Comparison of ENCODE assay signal across 9 cellular contexts in the genomic region with DNA sequence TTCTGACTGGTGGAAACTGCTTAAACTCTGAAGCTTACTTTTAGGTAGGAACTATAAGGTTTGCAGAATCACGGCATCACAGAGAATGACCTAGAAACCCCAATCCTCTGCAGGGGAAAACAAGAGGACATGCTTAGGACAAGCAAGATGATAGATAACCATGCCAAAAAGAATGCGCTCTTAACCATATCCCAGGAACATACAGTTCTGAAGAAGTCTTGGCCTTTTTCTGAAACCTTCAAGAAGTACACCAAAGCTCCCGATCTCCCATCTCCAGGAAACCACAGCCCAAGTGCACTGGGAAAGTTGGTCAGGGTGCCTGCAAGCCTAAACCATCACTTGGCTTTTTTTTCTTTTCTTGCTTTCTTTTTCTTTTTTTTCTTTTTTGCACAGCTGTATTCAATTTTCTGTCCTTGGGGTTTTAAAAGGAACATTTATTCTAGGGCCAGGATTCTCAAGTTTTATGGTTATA. TPM values are rescaled to one million over a fixed set of nuclear protein-coding genes. Genes with fewer than 3 reads are reported as not detected.
DNase-seq lines count a peak whose midpoint lies in the region; ATAC-seq and TF ChIP-seq lines count a peak whose summit lies in the region.
"Had no signal": no experiment of that assay in that cellular context is flagged by ENCODE, and none has a peak within 500 bp of the region (broad histone marks: within the 10 kb centered on the region; RNA-seq: fewer than 3 reads in every experiment).

No MANE protein-coding gene starts in this region.

- no peaks in the 10 kb centered on the region for H3K79me1 ChIP-seq in H9 (ENCODE audit: insufficient read depth, low read depth, low read length, poor library complexity, severe bottlenecking)

- no peak overlapping the region for H4K8ac ChIP-seq in H9 (replicated peaks; ENCODE audit: insufficient read length, low read depth, low read length)

- no peak overlapping the region for H2AFZ ChIP-seq in H9 (ENCODE audit: low read length)

- H3K9me3 Mint-ChIP-seq in activated naive CD8-positive, alpha-beta T cell (ENCODE audit: low read depth): no peaks in the 10 kb centered on the region
- no peaks in the 10 kb centered on the region for H3K9me3 Mint-ChIP-seq in activated naive CD8-positive, alpha-beta T cell treated with anti-CD3 and anti-CD28 coated beads for 36 hours
- H3K9me3 Mint-ChIP-seq in H9: no peaks in the 10 kb centered on the region

- H3K27ac ChIP-seq in coronary artery (peak overlapping the region; percentile 82 to 83), mucosa of rectum (ENCODE audit: low read depth in 2 of 2, low read length in 2 of 2) (peak overlapping the region; percentile 72 to 78), urinary bladder (ENCODE audit: low read depth) (peak overlapping the region; percentile 6), H9 (ENCODE audit: insufficient read length, low read depth, low read length) (no peak overlapping the region)

- no peaks in the 10 kb centered on the region for H4K20me1 ChIP-seq in H9 (ENCODE audit: control insufficient read depth, insufficient read depth, insufficient read length)

- H3K4me1 Mint-ChIP-seq in activated naive CD8-positive, alpha-beta T cell (ENCODE audit: low read depth): peaks cover 42% of the 10 kb centered on the region
- peaks cover 34% of the 10 kb centered on the region for H3K4me1 Mint-ChIP-seq in activated naive CD8-positive, alpha-beta T cell treated with anti-CD3 and anti-CD28 coated beads for 36 hours
- H3K4me1 Mint-ChIP-seq in H9: peaks cover 43 to 51% of the 10 kb centered on the region in 2 experiments

- no peak overlapping the region for H2BK12ac ChIP-seq in H9 (ENCODE audit: insufficient read length, low read depth, low read length)

- no peak overlapping the region for H3K18ac ChIP-seq in H9 (ENCODE audit: insufficient read length, low read depth, low read length)

- no peak overlapping the region for H3K23ac ChIP-seq in H9 (ENCODE audit: insufficient read length, low read depth, low read length)

- no peak overlapping the region for H4K91ac ChIP-seq in H9 (ENCODE audit: insufficient read length, low read depth, low read length)

- H3K27me3 ChIP-seq in mucosa of rectum (ENCODE audit: control insufficient read depth in 2 of 2, insufficient read depth in 2 of 2, low read length in 2 of 2) (no peaks in the 10 kb centered on the region), H9 (ENCODE audit: insufficient read depth, low read length) (no peaks in the 10 kb centered on the region)

- no peak overlapping the region for H3K14ac ChIP-seq in H9 (ENCODE audit: insufficient read depth, low read length)

- H3K56ac ChIP-seq in H9 (ENCODE audit: insufficient read length, low read depth, low read length): no peak overlapping the region

- WGBS in urinary bladder: 25% methylated on average over 3 of the region's 3 CpGs
- no CpG with 5 or more reads among the region's 3 CpGs for WGBS in H9 (ENCODE audit: extremely low coverage, insufficient read length, low lambda C conversion rate)

- H2AK5ac ChIP-seq in H9 (ENCODE audit: insufficient read length, low read length): no peak overlapping the region

- ATAC-seq in activated CD4-positive, CD25-positive, alpha-beta regulatory T cell treated with anti-CD3 and anti-CD28 coated beads, Interleukin-2, amount 50 U/mL, for 24 hours: no peak

- H3K27ac Mint-ChIP-seq in activated naive CD8-positive, alpha-beta T cell: peak overlapping the region; percentile 58
- H3K27ac Mint-ChIP-seq in activated naive CD8-positive, alpha-beta T cell treated with anti-CD3 and anti-CD28 coated beads for 36 hours: no peak overlapping the region
- peak overlapping the region in 1 of 3 experiments; percentile 78; a peak in 1 of 7 replicates for H3K27ac Mint-ChIP-seq in H9

- no peaks in the 10 kb centered on the region for H3K23me2 ChIP-seq in H9 (ENCODE audit: insufficient read length, low read depth, low read length, poor library complexity, severe bottlenecking)

- H3K4ac ChIP-seq in H9 (ENCODE audit: low read depth, low read length): no peak overlapping the region

- H3K9ac ChIP-seq in mucosa of rectum (ENCODE audit: low read depth in 1 of 2, low read length in 2 of 2) (peak overlapping the region in 1 of 2 donors; percentile 52), H9 (ENCODE audit: extremely low read depth, insufficient read length, low read length) (no peak overlapping the region)

- no peaks in the 10 kb centered on the region for H3K79me2 ChIP-seq in H9 (ENCODE audit: insufficient read depth, low read length)

- H3K36me3 Mint-ChIP-seq in activated naive CD8-positive, alpha-beta T cell: no peaks in the 10 kb centered on the region
- peaks cover 7% of the 10 kb centered on the region for H3K36me3 Mint-ChIP-seq in activated naive CD8-positive, alpha-beta T cell treated with anti-CD3 and anti-CD28 coated beads for 36 hours
- peaks cover 0 to 3% (median 0%) of the 10 kb centered on the region in 3 experiments; a peak in 2 of 7 replicates for H3K36me3 Mint-ChIP-seq in H9 (ENCODE audit: insufficient read depth in 1 of 3, low read depth in 3 of 3)

- no peak overlapping the region for H4K5ac ChIP-seq in H9 (ENCODE audit: insufficient read length, low read depth, low read length)

- TF ChIP-seq CTCF in coronary artery (IDR thresholded peaks at IDR 0.05): no peak
- TF ChIP-seq CTCF in H9 (conservative IDR thresholded peaks at IDR 0.05): no peak

- H3K36me3 ChIP-seq in mucosa of rectum (ENCODE audit: control insufficient read depth in 2 of 2, insufficient read depth in 2 of 2, low read length in 2 of 2) (no peaks in the 10 kb centered on the region), urinary bladder (ENCODE audit: insufficient read depth) (no peaks in the 10 kb centered on the region)

- no peak overlapping the region for H3K4me2 ChIP-seq in H9 (ENCODE audit: insufficient read depth, insufficient read length, low read length)

- no peak overlapping the region for H2BK20ac ChIP-seq in H9 (ENCODE audit: low read depth, low read length, poor library complexity, severe bottlenecking)

- no peak overlapping the region for H3T11ph ChIP-seq in H9 (ENCODE audit: low read length)

- H3K9me3 ChIP-seq in mucosa of rectum (ENCODE audit: control insufficient read depth in 2 of 2, low read length in 2 of 2): no peaks in the 10 kb centered on the region
- no peaks in the 10 kb centered on the region for H3K9me3 ChIP-seq in H9 (ENCODE audit: control insufficient read depth, low read depth, low read length)

- no peak overlapping the region for H2BK120ac ChIP-seq in H9 (ENCODE audit: low read depth, low read length, poor library complexity, severe bottlenecking)

- DNase-seq in activated naive CD8-positive, alpha-beta T cell treated with anti-CD3 and anti-CD28 coated beads for 36 hours: no peak
- no peak for DNase-seq in coronary artery (ENCODE audit: low spot score)
- no peak for DNase-seq in SHP77 (lab: John Stamatoyannopoulos, UW)
- no peak for DNase-seq in H9
- DNase-seq: NCI-H1417 treated with DMSO at 0.1 percent for 48 hours had no signal

- peak overlapping the region; percentile 44 for H3K4me3 ChIP-seq in coronary artery
- H3K4me3 ChIP-seq in mucosa of rectum (ENCODE audit: low read length in 2 of 2): peak overlapping the region; percentile 52 to 53
- H3K4me3 ChIP-seq in urinary bladder (ENCODE audit: low read depth, low read length): no peak overlapping the region

- H3K4me3 Mint-ChIP-seq in activated naive CD8-positive, alpha-beta T cell: peak overlapping the region; percentile 55
- H3K4me3 Mint-ChIP-seq in activated naive CD8-positive, alpha-beta T cell treated with anti-CD3 and anti-CD28 coated beads for 36 hours: no peak overlapping the region
- no peak overlapping the region for H3K4me3 Mint-ChIP-seq in H9

- H3K4me1 ChIP-seq in mucosa of rectum (ENCODE audit: control insufficient read depth in 2 of 2, insufficient read depth in 2 of 2, low read length in 2 of 2) (peaks cover 21 to 39% of the 10 kb centered on the region in 2 donors), urinary bladder (ENCODE audit: insufficient read depth) (no peaks in the 10 kb centered on the region), H9 (ENCODE audit: insufficient read depth, low read length) (peaks cover 7% of the 10 kb centered on the region; the same call in 1 of the 2 replicates)

- H2BK5ac ChIP-seq in H9 (ENCODE audit: insufficient read length, low read length): no peak overlapping the region

- H3K27me3 Mint-ChIP-seq in activated naive CD8-positive, alpha-beta T cell: no peaks in the 10 kb centered on the region
- H3K27me3 Mint-ChIP-seq in activated naive CD8-positive, alpha-beta T cell treated with anti-CD3 and anti-CD28 coated beads for 36 hours: no peaks in the 10 kb centered on the region
- peaks cover 2% of the 10 kb centered on the region; the same call in 1 of the 2 replicates for H3K27me3 Mint-ChIP-seq in H9 (ENCODE audit: low read depth)

- no peak overlapping the region for H2BK15ac ChIP-seq in H9 (ENCODE audit: low read depth, low read length)

RNA-seq across cellular contexts. Expression of a gene that starts 12.2 kb away (rescaled TPM):
- 1 to 10 TPM; 8.5 to 9.6 TPM for total RNA-seq in activated naive CD8-positive, alpha-beta T cell treated with anti-CD3 and anti-CD28 coated beads for 36 hours
- total RNA-seq in urinary bladder (176 TPM), H9 (2021) (13.1 and 15.3 TPM in 2 replicates)
- polyA plus RNA-seq in urinary bladder: 552 TPM

Comparison
In these comparisons a context has a peak if more than half of its experiments do, and no peak if none do; other contexts are left out.
1. RNA of a gene that starts 12.2 kb away (total RNA-seq): 176 TPM in urinary bladder (single experiment); 13.1 to 15.3 TPM in H9 and 8.5 to 9.6 TPM in activated naive CD8-positive, alpha-beta T cell treated with anti-CD3 and anti-CD28 coated beads for 36 hours; every median in the first group is over 10 times any median in the second.